In the genomic region with DNA sequence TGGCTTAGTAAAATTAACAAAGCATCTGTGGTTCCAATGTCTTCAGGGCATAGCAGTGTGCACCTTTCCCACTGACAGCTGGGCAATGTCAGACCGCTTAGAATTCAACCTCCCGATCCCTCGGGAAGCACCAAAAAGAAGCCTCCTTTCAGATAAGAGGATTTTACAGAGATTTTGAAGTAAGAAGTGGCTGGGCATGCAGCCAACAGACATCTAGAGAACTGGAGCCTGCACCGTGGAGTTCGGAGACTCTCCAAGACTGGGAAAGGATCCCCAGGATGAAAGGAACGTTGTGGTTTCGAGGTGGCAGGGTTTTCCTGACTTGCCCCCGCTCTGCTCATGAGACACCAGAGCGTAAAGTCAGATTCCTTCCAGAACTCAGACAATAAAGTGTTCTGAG, we compare ENCODE assay signal across 17 cellular contexts. TPM values are rescaled to one million over a fixed set of nuclear protein-coding genes. Genes with fewer than 3 reads are reported as not detected.
DNase-seq lines count a peak whose midpoint lies in the region; ATAC-seq and TF ChIP-seq lines count a peak whose summit lies in the region.
"Had no signal": no experiment of that assay in that cellular context is flagged by ENCODE, and none has a peak within 500 bp of the region (broad histone marks: within the 10 kb centered on the region; RNA-seq: fewer than 3 reads in every experiment).

No MANE protein-coding gene starts in this region.

- H3K4me3 ChIP-seq in A673 (ENCODE audit: low read depth, low read length, poor library complexity, severe bottlenecking) (no peak overlapping the region), SK-N-MC (peak overlapping the region; percentile 31)

- H3K27ac ChIP-seq in A673 (ENCODE audit: low read depth, low read length, poor library complexity, severe bottlenecking) (no peak overlapping the region), SK-N-MC (no peak overlapping the region)

- no peaks in the 10 kb centered on the region for H3K4me1 ChIP-seq in A673 (ENCODE audit: insufficient read depth, low read length, poor library complexity, severe bottlenecking)

- TF ChIP-seq CTCF in A673 (conservative IDR thresholded peaks at IDR 0.05; ENCODE audit: low read depth, low read length), result no peak

- POLR2A ChIA-PET in A673 (lab: Charles Lee; ENCODE audit: low non-redundant PET), result no interaction called here

- H3K36me3 ChIP-seq in A673 (ENCODE audit: insufficient read depth, low read length, poor library complexity, severe bottlenecking) (no peaks in the 10 kb centered on the region), SK-N-MC (ENCODE audit: insufficient read depth, low read length) (no peaks in the 10 kb centered on the region)

- BruUV-seq in A673 (replicated peaks; lab: Mats Ljungman, UMichigan), result no TSS peak

- intact Hi-C loops in A673 (cut with micrococcal nuclease; ENCODE audit: unreplicated experiment), result no loop called here

- H3K9me3 ChIP-seq in A673 (ENCODE audit: low read depth, low read length, poor library complexity, severe bottlenecking), result no peaks in the 10 kb centered on the region
- no peaks in the 10 kb centered on the region for H3K9me3 ChIP-seq in SK-N-MC (ENCODE audit: low read depth, low read length)

- CTCF ChIA-PET in A673 (lab: Charles Lee), result no interaction called here

- H3K27me3 ChIP-seq in A673 (replicated peaks; ENCODE audit: insufficient read depth, low read depth, low read length, poor library complexity), result peaks cover 24% of the 10 kb centered on the region
- H3K27me3 ChIP-seq: dorsolateral prefrontal cortex had no signal

- DNase-seq in A673 (ENCODE audit: low spot score) (peak; percentile 46), NCI-H1105 (lab: John Stamatoyannopoulos, UW) (peak; percentile 14), SK-N-MC (ENCODE audit: low read depth, low spot score) (peak; percentile 34), glomerular visceral epithelial cell (ENCODE audit: extremely low spot score) (peak; percentile 11), CD1c-positive myeloid dendritic cell (ENCODE audit: extremely low spot score) (no peak)
- DNase-seq: activated CD4-positive, alpha-beta T cell treated with anti-CD3 and anti-CD28 coated beads, Interleukin-2, amount 10 ng/mL, durations not matched to agents 24 days and 14 days; activated T-cell treated with anti-CD3 and anti-CD28 coated beads, Interleukin-2, amount 50 U/mL, for 72 hours; amniotic stem cell; COR-L47; GOT3; NCI-H1092 treated with DMSO at 0.1 percent for 48 hours; NCI-H748 treated with DMSO at 0.1 percent for 48 hours; stimulated activated naive B cell treated with anti-CD40 and anti-IgM and Interleukin-4, amounts not matched to agents 10 μg/mL and 1 μg/mL and 100 μg/mL, for 72 hours had no signal

- H3K9ac ChIP-seq in SK-N-MC (ENCODE audit: insufficient read length), result no peak overlapping the region

- ATAC-seq in HG02610 (IDR thresholded peaks at IDR 0.05; ENCODE audit: unreplicated experiment), result no peak
- no peak for ATAC-seq in HG02642 (IDR thresholded peaks at IDR 0.05; ENCODE audit: poor library complexity, unreplicated experiment)
- ATAC-seq in HG02623 (IDR thresholded peaks at IDR 0.05; ENCODE audit: unreplicated experiment), result no peak
- ATAC-seq: activated T-cell treated with anti-CD3 and anti-CD28 coated beads, Interleukin-2, amount 50 U/mL, for 72 hours; stimulated activated naive B cell treated with anti-CD40 and anti-IgM and Interleukin-4, amounts not matched to agents 10 μg/mL and 1 μg/mL and 100 μg/mL, for 72 hours had no signal

RNA-seq across cellular contexts. Expression of gene FAM174B, which starts 5.3 kb away (rescaled TPM):
- 2.7 and 3.7 TPM in 2 replicates for total RNA-seq in A673 (2021)
